Comparison of ENCODE assay signal across 26 cellular contexts in the genomic region with DNA sequence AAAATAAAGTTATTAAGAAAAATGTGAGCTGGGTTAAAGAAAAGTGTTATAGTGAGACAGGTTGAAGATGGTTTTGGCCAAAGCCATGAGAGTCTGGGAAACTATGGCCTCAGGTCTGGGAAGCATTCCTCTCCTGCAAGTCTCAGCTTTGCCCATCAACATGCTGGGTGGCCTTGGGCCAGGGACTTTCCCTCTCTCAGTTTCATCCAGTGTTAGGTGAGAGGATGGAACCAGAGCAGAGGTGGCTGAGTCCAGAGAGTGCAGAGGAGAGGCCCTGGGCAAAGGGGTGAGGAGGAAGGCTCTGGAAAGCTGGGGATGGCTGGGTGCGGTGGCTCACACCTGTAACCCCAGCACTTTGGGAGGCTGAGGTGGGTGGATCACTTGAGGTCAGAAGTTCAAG. TPM values are rescaled to one million over a fixed set of nuclear protein-coding genes. Genes with fewer than 3 reads are reported as not detected.
DNase-seq lines count a peak whose midpoint lies in the region; ATAC-seq and TF ChIP-seq lines count a peak whose summit lies in the region.
"Had no signal": no experiment of that assay in that cellular context is flagged by ENCODE, and none has a peak within 500 bp of the region (broad histone marks: within the 10 kb centered on the region; RNA-seq: fewer than 3 reads in every experiment).

No MANE protein-coding gene starts in this region.

- H3K27me3 ChIP-seq in Peyer's patch = no peaks in the 10 kb centered on the region
- no peaks in the 10 kb centered on the region for H3K27me3 ChIP-seq in colonic mucosa
- no peaks in the 10 kb centered on the region for H3K27me3 ChIP-seq in upper lobe of right lung
- H3K27me3 ChIP-seq: brain microvascular endothelial cell, pancreas, SJSA1 had no signal

- TF ChIP-seq POLR2A in Peyer's patch (IDR thresholded peaks at IDR 0.05) = peak in 1 of 2 donors; percentile 16

- intact Hi-C loops in colonic mucosa (cut with DNase I) (no loop called here), upper lobe of right lung (cut with DNase I) (no loop called here)

- no peaks in the 10 kb centered on the region for H3K9me3 ChIP-seq in Peyer's patch
- no peaks in the 10 kb centered on the region for H3K9me3 ChIP-seq in colonic mucosa
- no peaks in the 10 kb centered on the region for H3K9me3 ChIP-seq in upper lobe of right lung
- H3K9me3 ChIP-seq: adrenal gland, lower lobe of right lung, pancreas, SJSA1 had no signal

- H3K36me3 ChIP-seq in Peyer's patch = no peaks in the 10 kb centered on the region
- H3K36me3 ChIP-seq in colonic mucosa = no peaks in the 10 kb centered on the region
- H3K36me3 ChIP-seq in upper lobe of right lung = no peaks in the 10 kb centered on the region
- H3K36me3 ChIP-seq: adrenal gland, brain microvascular endothelial cell, lower lobe of right lung, pancreas, SJSA1 had no signal

- H3K4me1 ChIP-seq in Peyer's patch (peaks cover 0 to 18% (median 2%) of the 10 kb centered on the region in 4 donors), colonic mucosa (peaks cover 16% of the 10 kb centered on the region), upper lobe of right lung (no peaks in the 10 kb centered on the region)
- H3K4me1 ChIP-seq: lower lobe of right lung had no signal

- DNase-seq in Peyer's patch (peak in 2 of 3 donors; percentile 76 to 82), colonic mucosa (peak; percentile 84), medulla oblongata (ENCODE audit: extremely low spot score) (peak; percentile 41), substantia nigra (lab: John Stamatoyannopoulos, UW) (peak in 1 of 49 donors; percentile 29), upper lobe of right lung (no peak), NCI-H1092 (lab: John Stamatoyannopoulos, UW) (no peak)
- DNase-seq: activated CD8-positive, alpha-beta memory T cell treated with anti-CD3 and anti-CD28 coated beads, Interleukin-2, amount 50 U/mL, for 48 hours; activated CD8-positive, alpha-beta T cell treated with anti-CD3 and anti-CD28 coated beads for 36 hours; activated naive CD4-positive, alpha-beta T cell treated with anti-CD3 and anti-CD28 coated beads, Interleukin-2, amount 10 ng/mL, durations not matched to agents 7 days and 5 days; adrenal gland; brain microvascular endothelial cell; CD4-positive, alpha-beta T cell; effector CD4-positive, alpha-beta T cell; islet precursor cell; lower lobe of right lung; NCI-H2081; NCI-H2227 treated with DMSO at 0.1 percent for 48 hours; NCI-H748 treated with DMSO at 0.1 percent for 48 hours; RPMI8226; stimulated activated naive CD4-positive, alpha-beta T cell treated with Interleukin-2 at 50 U/mL for 16 hours; T-helper 9 cell had no signal

- no peak for ATAC-seq in upper lobe of right lung
- no peak for ATAC-seq in GM21619 (IDR thresholded peaks at IDR 0.05; ENCODE audit: unreplicated experiment)
- ATAC-seq: activated CD8-positive, alpha-beta T cell treated with anti-CD3 and anti-CD28 coated beads for 36 hours; lower lobe of right lung had no signal

- peak overlapping the region in 3 of 4 donors; percentile 51 to 90 (median 74) for H3K27ac ChIP-seq in Peyer's patch
- H3K27ac ChIP-seq in colonic mucosa = peak overlapping the region; percentile 79
- peak overlapping the region; percentile 80 for H3K27ac ChIP-seq in substantia nigra (ENCODE audit: low read depth, low read length, poor library complexity, severe bottlenecking)
- no peak overlapping the region for H3K27ac ChIP-seq in upper lobe of right lung
- H3K27ac ChIP-seq: adrenal gland, brain microvascular endothelial cell, epithelial cell of prostate, lower lobe of right lung, pancreas, SJSA1 had no signal

- TF ChIP-seq CTCF in Peyer's patch (IDR thresholded peaks at IDR 0.05) (no peak), colonic mucosa (IDR thresholded peaks at IDR 0.05) (no peak), upper lobe of right lung (IDR thresholded peaks at IDR 0.05) (no peak)

- peak overlapping the region in 1 of 2 donors; percentile 19 for H3K9ac ChIP-seq in colonic mucosa (ENCODE audit: low read depth in 2 of 2, low read length in 2 of 2)

- no peak overlapping the region for H3K4me3 ChIP-seq in Peyer's patch
- no peak overlapping the region for H3K4me3 ChIP-seq in colonic mucosa
- no peak overlapping the region for H3K4me3 ChIP-seq in upper lobe of right lung
- H3K4me3 ChIP-seq: adrenal gland, lower lobe of right lung, pancreas, SJSA1, smooth muscle cell had no signal

RNA-seq across cellular contexts. Expression of a gene that starts 10.5 kb away (rescaled TPM):
- 100 to 1,000 TPM in 1 of 4 donors, 10 to 100 TPM in 3; 29.7 to 191 (median 57.9) TPM for total RNA-seq in Peyer's patch
- 100 to 1,000 TPM; 177 to 211 TPM for total RNA-seq in colonic mucosa
- total RNA-seq in upper lobe of right lung = 20.0 TPM
- total RNA-seq: activated CD8-positive, alpha-beta T cell treated with anti-CD3 and anti-CD28 coated beads for 36 hours; SJSA1; smooth muscle cell had no signal

RNA-seq across cellular contexts. Expression of a gene that starts 55.0 kb away (rescaled TPM):
- total RNA-seq in Peyer's patch (100 to 1,000 TPM; 106 to 277 (median 175) TPM), colonic mucosa (100 to 1,000 TPM; 208 to 229 TPM), upper lobe of right lung (79.3 TPM)

Comparison
In these comparisons a context has a peak if more than half of its experiments do, and no peak if none do; other contexts are left out.
1. DNase-seq: peak in Peyer's patch (2 of 3), colonic mucosa (single experiment) and medulla oblongata (single experiment); none in upper lobe of right lung (single experiment) and NCI-H1092 (single experiment).